ENCODE assay signal across 8 cellular contexts in the genomic region with DNA sequence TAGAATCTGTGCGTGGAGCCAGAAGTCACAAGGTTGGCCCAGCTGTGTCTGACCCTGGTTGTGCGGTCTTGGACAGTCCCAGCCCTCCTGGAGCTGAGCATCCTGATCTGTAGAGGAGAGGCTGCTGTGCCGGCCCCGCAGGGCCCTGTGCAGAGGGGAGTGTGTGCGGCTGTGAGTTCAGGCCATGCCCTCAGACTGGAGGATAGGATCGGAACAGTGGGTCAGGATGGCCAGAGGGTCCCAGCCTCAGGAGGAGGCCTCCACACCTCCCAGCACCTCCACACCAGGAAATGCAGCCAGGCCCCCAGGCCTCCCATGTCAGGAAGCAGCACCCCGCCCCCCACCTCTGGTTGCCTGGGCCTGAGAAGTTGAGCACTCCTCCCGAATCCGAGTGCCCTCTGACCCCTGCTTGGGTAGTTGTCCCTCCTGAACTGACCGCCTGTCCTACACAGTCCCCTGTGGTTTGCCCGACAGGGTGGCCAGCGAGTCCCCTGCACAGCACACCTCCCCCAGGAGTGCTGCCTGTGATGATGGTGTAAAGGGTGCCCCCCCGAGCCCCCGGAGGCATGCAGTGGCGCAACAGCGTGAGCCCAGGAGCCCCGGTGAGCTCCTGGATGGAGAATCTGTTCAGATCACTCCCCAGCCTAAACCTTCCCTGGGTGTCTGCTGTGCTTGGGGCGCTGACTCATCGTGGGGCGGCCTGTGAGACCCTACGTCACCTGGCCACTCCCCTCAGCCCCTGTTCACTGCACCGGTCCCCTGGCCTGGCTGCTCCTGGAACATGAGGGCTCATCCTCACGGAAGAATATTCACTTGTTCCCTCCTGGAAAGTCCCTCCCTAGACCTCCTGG.
A peak's percentile ranks its signal among the peaks of the same experiment; 100 is the strongest.
DNase-seq lines count a peak whose midpoint lies in the region; ATAC-seq and TF ChIP-seq lines count a peak whose summit lies in the region.

No MANE protein-coding gene starts in this region.

- H3K36me3 ChIP-seq in MG63 (peaks cover 82% of the 10 kb centered on the region), testis (ENCODE audit: low read depth, missing control alignments) (no peaks in the 10 kb centered on the region)

- TF ChIP-seq POLR2A in testis (IDR thresholded peaks at IDR 0.05): no peak

- peaks cover 92% of the 10 kb centered on the region for H3K4me1 ChIP-seq in testis

- H3K27ac ChIP-seq in AG04450 (ENCODE audit: low read depth, low read length) (peak overlapping the region; percentile 91), testis (peak overlapping the region; percentile 84 to 92)

- WGBS in testis, 2 donors: 50 to 60% methylated on average over 7 to 15 of the region's 23 CpGs

- intact Hi-C loops in testis (cut with DNase I; ENCODE audit: low total_unique reads): loop anchor here (5.0 kb wide), 2 partner anchors 66 to 94 kb away; no protein-coding TSS in a partner anchor

- H3K9me3 ChIP-seq in AG04450 (ENCODE audit: control insufficient read depth, insufficient read depth, low read length): no peaks in the 10 kb centered on the region; the same call in 1 of the 2 replicates
- H3K9me3 ChIP-seq in MG63: no peaks in the 10 kb centered on the region
- H3K9me3 ChIP-seq in testis: no peaks in the 10 kb centered on the region

- DNase-seq in AG04450 (ENCODE audit: low read depth, low spot score) (peak; percentile 67), MG63 (peak; percentile 76), astrocyte of the spinal cord (ENCODE audit: low read depth, low spot score) (peak; percentile 90), kidney glomerular epithelial cell (lab: John Stamatoyannopoulos, UW) (peak; percentile 73), testis (no peak), GM13976 (ENCODE audit: low spot score) (no peak)

- no peaks in the 10 kb centered on the region for H3K27me3 ChIP-seq in AG04450 (ENCODE audit: control insufficient read depth, insufficient read depth, low read length)
- H3K27me3 ChIP-seq in MG63: no peaks in the 10 kb centered on the region
- no peaks in the 10 kb centered on the region for H3K27me3 ChIP-seq in testis

- TF ChIP-seq CTCF in AG04450 (IDR thresholded peaks at IDR 0.05; ENCODE audit: low read depth, low read length) (no peak), astrocyte of the spinal cord (IDR thresholded peaks at IDR 0.05; ENCODE audit: low read depth, low read length) (no peak), testis (IDR thresholded peaks at IDR 0.05) (no peak), GM13976 (IDR thresholded peaks at IDR 0.05; ENCODE audit: borderline replicate concordance, control extremely low read depth, extremely low read depth, insufficient read depth, missing control alignments) (no peak)

- ATAC-seq in GM18858 (IDR thresholded peaks at IDR 0.05; ENCODE audit: unreplicated experiment) (no peak), HG03354 (IDR thresholded peaks at IDR 0.05; ENCODE audit: poor library complexity, severe bottlenecking, unreplicated experiment) (no peak)

- H3K4me3 ChIP-seq in AG04450 (ENCODE audit: low read depth, low read length) (peak overlapping the region; percentile 20), MG63 (no peak overlapping the region), astrocyte of the spinal cord (ENCODE audit: low read depth, low read length) (no peak overlapping the region), testis (no peak overlapping the region)

- POLR2A ChIA-PET in AG04450 (lab: Yijun Ruan, JAX): interaction anchor here (0.6 to 2.7 kb wide), 8 partner anchors 16 to 103 kb away, joined by 3 to 10 read pairs (median 7); no protein-coding TSS in a partner anchor

- CTCF ChIA-PET in AG04450 (lab: Charles Lee): interaction anchor here (2.2 to 5.3 kb wide), 2 partner anchors 49 to 95 kb away, joined by 7 to 51 read pairs; no protein-coding TSS in a partner anchor

- in situ Hi-C loops in astrocyte of the spinal cord (cut with HindIII; ENCODE audit: low sequenced_read_pairs) (no loop called here), GM13976 (cut with MboI; ENCODE audit: low sequenced_read_pairs, unreplicated experiment) (loop anchor here (10.0 kb wide), 1 partner anchor 91 kb away; no protein-coding TSS in a partner anchor)

Comparison
In these comparisons a context has a peak if more than half of its experiments do, and no peak if none do; other contexts are left out.
1. DNase-seq: peak in AG04450 (single experiment), MG63 (single experiment), astrocyte of the spinal cord (single experiment) and kidney glomerular epithelial cell (single experiment); none in testis (single experiment) and GM13976 (single experiment).